In genomic region chr2:64213607-64214275, GRCh38 we compare ENCODE assay signal across 8 cellular contexts.
A peak's percentile ranks its signal among the peaks of the same experiment; 100 is the strongest.
DNase-seq lines count a peak whose midpoint lies in the region; ATAC-seq, FAIRE-seq and TF ChIP-seq lines count a peak whose summit lies in the region.

No MANE protein-coding gene starts in this region.

- no peak for FAIRE-seq in RCC 7860 (lab: Jason Lieb, UNC)

- no peak for TF ChIP-seq CTCF in mesothelial cell of epicardium (IDR thresholded peaks at IDR 0.05; ENCODE audit: unreplicated experiment)

- peaks cover 43% of the 10 kb centered on the region for H3K4me1 Mint-ChIP-seq in T-helper 2 cell treated with Interferon-gamma antibody and Interleukin-4, amounts not matched to agents 5 μg/mL and 100 μg/mL, for 36 hours (ENCODE audit: low read depth)
- H3K4me1 Mint-ChIP-seq in mesothelial cell of epicardium, result peaks cover 41% of the 10 kb centered on the region

- DNase-seq in NCI-H1417 (lab: John Stamatoyannopoulos, UW), result peak in 2 of 3 experiments; percentile 31 to 64
- DNase-seq in NCI-H1417 treated with DMSO at 0.1 percent for 48 hours (lab: John Stamatoyannopoulos, UW), result no peak
- DNase-seq in T-helper 2 cell treated with Interferon-gamma antibody and Interleukin-4, amounts not matched to agents 5 μg/mL and 100 μg/mL, for 36 hours (ENCODE audit: low spot score), result no peak
- no peak for DNase-seq in mesothelial cell of epicardium (ENCODE audit: low spot score in 2 of 2, unreplicated experiment in 2 of 2)
- DNase-seq in NCI-H510A treated with DMSO at 0.1 percent for 48 hours (lab: John Stamatoyannopoulos, UW), result no peak
- no peak for DNase-seq in RCC 7860 (ENCODE audit: low spot score)
- DNase-seq in NOMO-1 treated with dmso at 0.1 percent for 144 hours (lab: John Stamatoyannopoulos, UW; ENCODE audit: unreplicated experiment), result no peak

- no peaks in the 10 kb centered on the region for H3K9me3 Mint-ChIP-seq in T-helper 2 cell treated with Interferon-gamma antibody and Interleukin-4, amounts not matched to agents 5 μg/mL and 100 μg/mL, for 36 hours
- H3K9me3 Mint-ChIP-seq in mesothelial cell of epicardium, result no peaks in the 10 kb centered on the region

- peaks cover 5% of the 10 kb centered on the region for H3K36me3 Mint-ChIP-seq in T-helper 2 cell treated with Interferon-gamma antibody and Interleukin-4, amounts not matched to agents 5 μg/mL and 100 μg/mL, for 36 hours (ENCODE audit: low read depth)
- no peaks in the 10 kb centered on the region for H3K36me3 Mint-ChIP-seq in mesothelial cell of epicardium

- ATAC-seq in HG02852 (IDR thresholded peaks at IDR 0.05; ENCODE audit: unreplicated experiment), result peak; percentile 45

- peak overlapping the region; percentile 91 for H3K27ac Mint-ChIP-seq in T-helper 2 cell treated with Interferon-gamma antibody and Interleukin-4, amounts not matched to agents 5 μg/mL and 100 μg/mL, for 36 hours
- peak overlapping the region; percentile 27 for H3K27ac Mint-ChIP-seq in mesothelial cell of epicardium

- H3K27me3 Mint-ChIP-seq in T-helper 2 cell treated with Interferon-gamma antibody and Interleukin-4, amounts not matched to agents 5 μg/mL and 100 μg/mL, for 36 hours (ENCODE audit: low read depth), result no peaks in the 10 kb centered on the region
- H3K27me3 Mint-ChIP-seq in mesothelial cell of epicardium (ENCODE audit: low read depth), result no peaks in the 10 kb centered on the region

- H3K4me3 Mint-ChIP-seq in T-helper 2 cell treated with Interferon-gamma antibody and Interleukin-4, amounts not matched to agents 5 μg/mL and 100 μg/mL, for 36 hours, result peak overlapping the region; percentile 74
- H3K4me3 Mint-ChIP-seq in mesothelial cell of epicardium, result no peak overlapping the region

Comparison
In these comparisons a context has a peak if more than half of its experiments do, and no peak if none do; other contexts are left out.
1. DNase-seq: peak in NCI-H1417 (2 of 3); none in NCI-H1417 treated with DMSO at 0.1 percent for 48 hours (single experiment), T-helper 2 cell treated with Interferon-gamma antibody and Interleukin-4, amounts not matched to agents 5 μg/mL and 100 μg/mL, for 36 hours (single experiment), mesothelial cell of epicardium (0 of 2), NCI-H510A treated with DMSO at 0.1 percent for 48 hours (single experiment), RCC 7860 (single experiment) and NOMO-1 treated with dmso at 0.1 percent for 144 hours (single experiment).